21 cellular contexts compared by ENCODE assay signal in genomic region chr16:23058576-23058975, GRCh38.
DNase-seq lines count a peak whose midpoint lies in the region.
"Had no signal": no experiment of that assay in that cellular context is flagged by ENCODE, and none has a peak within 500 bp of the region (broad histone marks: within the 10 kb centered on the region; RNA-seq: fewer than 3 reads in every experiment).

No MANE protein-coding gene starts in this region.

- peak overlapping the region; percentile 94 for H3K27ac ChIP-seq in caudate nucleus (ENCODE audit: low read depth, low read length)
- H3K27ac ChIP-seq: KMS-11, RWPE1, SK-N-MC had no signal

- DNase-seq in caudate nucleus (lab: John Stamatoyannopoulos, UW) = peak in 45 of 61 donors; percentile 7 to 77 (median 38)
- peak; percentile 53 for DNase-seq in hippocampal formation (lab: John Stamatoyannopoulos, UW)
- DNase-seq in nucleus accumbens (lab: John Stamatoyannopoulos, UW) = peak in 36 of 56 donors; percentile 9 to 77 (median 50)
- DNase-seq in foreskin melanocyte = no peak
- no peak for DNase-seq in NCI-H524 treated with DMSO at 0.1 percent for 48 hours (lab: John Stamatoyannopoulos, UW)
- DNase-seq in HPDE6-E6E7 (ENCODE audit: extremely low spot score) = no peak
- DNase-seq in DMS114 treated with DMSO at 0.1 percent for 48 hours (lab: John Stamatoyannopoulos, UW; ENCODE audit: unreplicated experiment) = no peak
- DNase-seq: Caco-2; CD4-positive, CD25-positive, alpha-beta regulatory T cell; DMS 273 treated with DMSO at 0.1 percent for 48 hours; DND-41; H7; IMR-90; NCI-H1092 treated with DMSO at 0.1 percent for 48 hours; NCI-H1436 treated with DMSO at 0.1 percent for 48 hours; NCI-H1930; NCI-H748 treated with DMSO at 0.1 percent for 48 hours; SHP77 treated with DMSO at 0.1 percent for 48 hours had no signal

Comparison
In these comparisons a context has a peak if more than half of its experiments do, and no peak if none do; other contexts are left out.
1. DNase-seq: peak in caudate nucleus (45 of 61), hippocampal formation (2 of 2) and nucleus accumbens (36 of 56); none in foreskin melanocyte (single experiment), NCI-H524 treated with DMSO at 0.1 percent for 48 hours (single experiment), HPDE6-E6E7 (single experiment) and DMS114 treated with DMSO at 0.1 percent for 48 hours (single experiment).